In genomic region chr16:10969615-10970014, GRCh38 we compare ENCODE assay signal across 1 cellular context.
A peak's percentile ranks its signal among the peaks of the same experiment; 100 is the strongest.
TF ChIP-seq lines count a peak whose summit lies in the region.

No MANE protein-coding gene starts in this region.

TF ChIP-seq in HepG2, 621 proteins besides CTCF, POLR2A, EP300 and RAD21:
- TF ChIP-seq ZNF629 (CRISPR knock-in tag; conservative IDR thresholded peaks at IDR 0.05) (peak; percentile 88), MTF2 (CRISPR knock-in tag; IDR thresholded peaks at IDR 0.05; ENCODE audit: borderline replicate concordance) (no peak), MYC (CRISPR knock-in tag; IDR thresholded peaks at IDR 0.05; ENCODE audit: borderline replicate concordance) (no peak)
